In genomic region chr15:86829251-86829650, GRCh38 we compare ENCODE assay signal across 24 cellular contexts.
"Had no signal": no experiment of that assay in that cellular context is flagged by ENCODE, and none has a peak within 500 bp of the region (broad histone marks: within the 10 kb centered on the region; RNA-seq: fewer than 3 reads in every experiment).

No MANE protein-coding gene starts in this region.

- H3K9me3 ChIP-seq: ascending aorta, SK-N-SH had no signal

- H3K4me3 ChIP-seq: ascending aorta, PC-9 had no signal

- ATAC-seq: activated naive CD4-positive, alpha-beta T cell treated with anti-CD3 and anti-CD28 coated beads, Interleukin-2, amount 50 U/mL, for 72 hours; activated naive CD8-positive, alpha-beta T cell treated with anti-CD3 and anti-CD28 coated beads, Interleukin-2, amount 50 U/mL, for 24 hours; activated T-cell treated with anti-CD3 and anti-CD28 coated beads, Interleukin-2, amount 50 U/mL, for 4 hours had no signal

- H3K36me3 ChIP-seq: ascending aorta had no signal

- H3K27me3 ChIP-seq: ascending aorta had no signal

- DNase-seq: activated CD4-positive, alpha-beta memory T cell treated with anti-CD3 and anti-CD28 coated beads for 36 hours; activated CD4-positive, alpha-beta T cell treated with anti-CD3 and anti-CD28 coated beads, Interleukin-2, amount 10 ng/mL, durations not matched to agents 7 days and 5 days; activated CD4-positive, CD25-positive, alpha-beta regulatory T cell; activated CD8-positive, alpha-beta memory T cell treated with anti-CD3 and anti-CD28 coated beads for 24 hours; activated effector memory CD4-positive, alpha-beta T cell treated with anti-CD3 and anti-CD28 coated beads, Interleukin-2, amount 50 U/mL, for 16 hours; activated naive CD4-positive, alpha-beta T cell treated with Interleukin-2 at 50 U/mL for 16 hours; activated naive CD8-positive, alpha-beta T cell treated with anti-CD3 and anti-CD28 coated beads, Interleukin-2, amount 50 U/mL, for 24 hours; activated T-cell treated with anti-CD3 and anti-CD28 coated beads, Interleukin-2, amount 50 U/mL, for 4 hours; amniotic stem cell; MM.1S; NCI-H1105; NCI-H1436 treated with DMSO at 0.1 percent for 48 hours; NCI-H187; NCI-H2081; NCI-H2227 treated with DMSO at 0.1 percent for 48 hours; NCI-H446 treated with DMSO at 0.1 percent for 48 hours; NCI-H526 treated with DMSO at 0.1 percent for 48 hours; PC-9; SIG-M5; SK-N-SH; T-helper 1 cell had no signal

- H3K27ac ChIP-seq: ascending aorta, PC-9, VCaP had no signal

- H3K4me1 ChIP-seq: ascending aorta had no signal
